Comparison of ENCODE assay signal across 1 cellular context in genomic region chr1:17612831-17613230, GRCh38.
TF ChIP-seq lines count a peak whose summit lies in the region.

No MANE protein-coding gene starts in this region.

TF ChIP-seq in GM23338, 12 proteins besides CTCF, POLR2A, EP300 and RAD21 (continued from another document):
- no peak for TF ChIP-seq ZNF462 (CRISPR knock-in tag; IDR thresholded peaks at IDR 0.05)
- no peak for TF ChIP-seq ZNF331 (CRISPR knock-in tag; IDR thresholded peaks at IDR 0.05; ENCODE audit: low read depth)
- no peak for TF ChIP-seq EZH2phosphoT487 (IDR thresholded peaks at IDR 0.05; ENCODE audit: unreplicated experiment)
- no peak for TF ChIP-seq STAT1 (IDR thresholded peaks at IDR 0.05; ENCODE audit: unreplicated experiment)
- no peak for TF ChIP-seq JUNB (IDR thresholded peaks at IDR 0.05; ENCODE audit: unreplicated experiment)
- no peak for TF ChIP-seq CREB1 (CRISPR knock-in tag; IDR thresholded peaks at IDR 0.05; ENCODE audit: low read depth)
- TF ChIP-seq ZNF114 (CRISPR knock-in tag; IDR thresholded peaks at IDR 0.05): no peak
- no peak for TF ChIP-seq EZH2 (IDR thresholded peaks at IDR 0.05; ENCODE audit: low read depth, unreplicated experiment)
- no peak for TF ChIP-seq ETS1 (IDR thresholded peaks at IDR 0.05)
- TF ChIP-seq POLR2AphosphoS5 (IDR thresholded peaks at IDR 0.05; ENCODE audit: low read depth): no peak
